Comparison of ENCODE assay signal across 1 cellular context in genomic region chr3:186887507-186887938, GRCh38.
A peak's percentile ranks its signal among the peaks of the same experiment; 100 is the strongest.
TF ChIP-seq lines count a peak whose summit lies in the region.

No MANE protein-coding gene starts in this region.

TF ChIP-seq in K562, 482 proteins besides CTCF, POLR2A, EP300 and RAD21 (continued from another document):
- TF ChIP-seq ZNF592 (IDR thresholded peaks at IDR 0.05) = peak; percentile 100
- peak; percentile 90 for TF ChIP-seq KLF6 (CRISPR knock-in tag; IDR thresholded peaks at IDR 0.05; ENCODE audit: borderline replicate concordance)
- 0 out of 2 replicates have a peak, but pooled peaks have one; percentile 67 for TF ChIP-seq ZNF23 (CRISPR knock-in tag; IDR thresholded peaks at IDR 0.05)
- TF ChIP-seq ZNF76 (CRISPR knock-in tag; IDR thresholded peaks at IDR 0.05; ENCODE audit: borderline replicate concordance) = peak; percentile 92
- TF ChIP-seq MAZ (CRISPR knock-in tag; conservative IDR thresholded peaks at IDR 0.05 in 1 of 2, IDR thresholded peaks at IDR 0.05 in 1 of 2) = peak in 1 of 2 experiments; percentile 83; a peak in 2 of 4 replicates
- TF ChIP-seq NR2C1 (IDR thresholded peaks at IDR 0.05) = peak; percentile 54; the same call in 1 of the 2 replicates
- TF ChIP-seq NR2C1 (tag; IDR thresholded peaks at IDR 0.05) = peak; percentile 90
- TF ChIP-seq SMAD3 (CRISPR knock-in tag; conservative IDR thresholded peaks at IDR 0.05) = peak; percentile 69; the same call in 1 of the 2 replicates
- 0 out of 2 replicates have a peak, but pooled peaks have one; percentile 31 for TF ChIP-seq HIVEP1 (CRISPR knock-in tag; IDR thresholded peaks at IDR 0.05)
- TF ChIP-seq ARID1B (IDR thresholded peaks at IDR 0.05) = peak; percentile 51
- TF ChIP-seq ZBTB17 (CRISPR knock-in tag; IDR thresholded peaks at IDR 0.05) = peak; percentile 88
- peak; percentile 98 for TF ChIP-seq ZNF311 (CRISPR knock-in tag; IDR thresholded peaks at IDR 0.05)
- TF ChIP-seq ETV1 (tag; conservative IDR thresholded peaks at IDR 0.05; ENCODE audit: low read depth) = peak; percentile 38; the same call in 1 of the 2 replicates
- TF ChIP-seq ZNF79 (CRISPR knock-in tag; IDR thresholded peaks at IDR 0.05; ENCODE audit: low read depth) = 0 out of 2 replicates have a peak, but pooled peaks have one; percentile 46
